Comparison of ENCODE assay signal across 21 cellular contexts in the genomic region with DNA sequence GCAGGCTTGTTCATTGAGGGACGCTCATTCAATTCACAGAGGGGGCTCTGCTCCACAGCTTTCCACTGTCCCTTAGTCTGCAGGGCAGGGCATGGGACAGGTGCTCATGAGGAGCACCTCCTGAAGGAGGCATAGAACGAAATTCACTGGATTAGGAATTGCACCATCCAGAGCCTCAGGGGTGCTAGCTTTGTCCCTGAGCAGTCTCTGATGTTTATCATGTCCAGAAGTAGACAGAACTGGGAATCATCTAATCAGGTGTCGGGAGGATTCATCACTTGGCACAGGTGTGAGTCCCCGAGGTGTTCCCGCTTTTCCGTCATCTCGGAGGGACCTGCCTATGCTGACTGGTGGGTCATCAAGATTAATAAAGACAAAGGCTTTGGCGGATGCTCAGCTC.
"Had no signal": no experiment of that assay in that cellular context is flagged by ENCODE, and none has a peak within 500 bp of the region (broad histone marks: within the 10 kb centered on the region; RNA-seq: fewer than 3 reads in every experiment).

No MANE protein-coding gene starts in this region.

- H3K27ac ChIP-seq: RWPE1 had no signal

- ATAC-seq: HepG2, Panc1 had no signal

- H3K9me3 ChIP-seq: SK-N-SH had no signal

- DNase-seq: IMR-90, Karpas-422, KG1, MM.1S, NCI-H1092 treated with DMSO at 0.1 percent for 48 hours, NCI-H1436, NCI-H187, NCI-H2029, NCI-H2081 treated with DMSO at 0.1 percent for 48 hours, NCI-H2171, NCI-H226, NCI-H446, NCI-H510A, NCI-H524 treated with DMSO at 0.1 percent for 48 hours, NCI-H774, SHP77, SK-N-SH, SW 1271 had no signal

- H3K9ac ChIP-seq: SK-N-SH had no signal

- H3K4me2 ChIP-seq: SK-N-SH had no signal

- H3K9me2 ChIP-seq: SK-N-SH had no signal
